Comparison of ENCODE assay signal across 8 cellular contexts in the genomic region with DNA sequence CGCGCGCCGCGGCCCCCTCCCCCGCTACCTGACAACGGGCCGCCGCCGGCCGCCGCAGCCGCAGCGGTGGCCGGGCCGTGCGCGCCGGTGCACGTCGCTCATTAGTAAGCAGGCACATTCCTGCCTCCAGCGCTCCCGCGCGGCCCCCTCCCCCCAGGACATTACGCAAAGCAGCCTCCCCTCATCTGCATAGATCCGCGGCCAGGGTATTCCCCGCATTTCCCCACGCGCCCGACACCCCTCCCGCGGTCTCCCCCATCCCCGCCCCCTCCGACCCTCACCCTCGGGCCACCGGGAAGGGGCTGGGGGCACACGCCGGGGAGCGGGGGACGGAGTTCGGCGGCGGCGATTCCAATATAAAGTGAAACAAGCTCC. TPM values are rescaled to one million over a fixed set of nuclear protein-coding genes. Genes with fewer than 3 reads are reported as not detected.
DNase-seq lines count a peak whose midpoint lies in the region; ATAC-seq and TF ChIP-seq lines count a peak whose summit lies in the region.

A gene with protein sequence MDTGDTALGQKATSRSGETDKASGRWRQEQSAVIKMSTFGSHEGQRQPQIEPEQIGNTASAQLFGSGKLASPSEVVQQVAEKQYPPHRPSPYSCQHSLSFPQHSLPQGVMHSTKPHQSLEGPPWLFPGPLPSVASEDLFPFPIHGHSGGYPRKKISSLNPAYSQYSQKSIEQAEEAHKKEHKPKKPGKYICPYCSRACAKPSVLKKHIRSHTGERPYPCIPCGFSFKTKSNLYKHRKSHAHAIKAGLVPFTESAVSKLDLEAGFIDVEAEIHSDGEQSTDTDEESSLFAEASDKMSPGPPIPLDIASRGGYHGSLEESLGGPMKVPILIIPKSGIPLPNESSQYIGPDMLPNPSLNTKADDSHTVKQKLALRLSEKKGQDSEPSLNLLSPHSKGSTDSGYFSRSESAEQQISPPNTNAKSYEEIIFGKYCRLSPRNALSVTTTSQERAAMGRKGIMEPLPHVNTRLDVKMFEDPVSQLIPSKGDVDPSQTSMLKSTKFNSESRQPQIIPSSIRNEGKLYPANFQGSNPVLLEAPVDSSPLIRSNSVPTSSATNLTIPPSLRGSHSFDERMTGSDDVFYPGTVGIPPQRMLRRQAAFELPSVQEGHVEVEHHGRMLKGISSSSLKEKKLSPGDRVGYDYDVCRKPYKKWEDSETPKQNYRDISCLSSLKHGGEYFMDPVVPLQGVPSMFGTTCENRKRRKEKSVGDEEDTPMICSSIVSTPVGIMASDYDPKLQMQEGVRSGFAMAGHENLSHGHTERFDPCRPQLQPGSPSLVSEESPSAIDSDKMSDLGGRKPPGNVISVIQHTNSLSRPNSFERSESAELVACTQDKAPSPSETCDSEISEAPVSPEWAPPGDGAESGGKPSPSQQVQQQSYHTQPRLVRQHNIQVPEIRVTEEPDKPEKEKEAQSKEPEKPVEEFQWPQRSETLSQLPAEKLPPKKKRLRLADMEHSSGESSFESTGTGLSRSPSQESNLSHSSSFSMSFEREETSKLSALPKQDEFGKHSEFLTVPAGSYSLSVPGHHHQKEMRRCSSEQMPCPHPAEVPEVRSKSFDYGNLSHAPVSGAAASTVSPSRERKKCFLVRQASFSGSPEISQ (N-terminal part only) (minus strand): TSS at position 106 of the 375 bp plus-strand sequence. CDS start 170,438 bp downstream, outside the sequence.

- peaks cover 61% of the 10 kb centered on the region for H3K4me1 Mint-ChIP-seq in activated naive CD8-positive, alpha-beta T cell treated with anti-CD3 and anti-CD28 coated beads, Interleukin-2, amount 50 U/mL, for 24 hours

- TF ChIP-seq POLR2A in heart left ventricle (IDR thresholded peaks at IDR 0.05): no peak

- peak; percentile 24 for ATAC-seq in GM19467 (IDR thresholded peaks at IDR 0.05; ENCODE audit: unreplicated experiment)
- ATAC-seq in activated naive CD8-positive, alpha-beta T cell treated with anti-CD3 and anti-CD28 coated beads, Interleukin-2, amount 50 U/mL, for 24 hours: peak; percentile 37
- ATAC-seq in heart left ventricle: peak; percentile 16 to 57 (median 52)

- H3K27me3 Mint-ChIP-seq in activated naive CD8-positive, alpha-beta T cell treated with anti-CD3 and anti-CD28 coated beads, Interleukin-2, amount 50 U/mL, for 24 hours: peaks cover 3% of the 10 kb centered on the region

- DNase-seq in T-helper 1 cell (peak; percentile 82 to 84 (median 84)), heart left ventricle (peak; percentile 90 to 93 (median 91)), posterior vena cava (ENCODE audit: low spot score) (peak; percentile 96), ureter (ENCODE audit: low spot score) (peak; percentile 93)
- peak; percentile 92 for DNase-seq in activated naive CD8-positive, alpha-beta T cell treated with anti-CD3 and anti-CD28 coated beads, Interleukin-2, amount 50 U/mL, for 24 hours

- H3K4me3 ChIP-seq in HUES64 (ENCODE audit: low read length) (peak within 1 kb of the TSS; percentile 78), heart left ventricle (peak within 1 kb of the TSS; percentile 72 to 99 (median 93))

- no peak for TF ChIP-seq CTCF in C4-2B (conservative IDR thresholded peaks at IDR 0.05)
- TF ChIP-seq CTCF in heart left ventricle (IDR thresholded peaks at IDR 0.05): no peak

- H3K36me3 Mint-ChIP-seq in activated naive CD8-positive, alpha-beta T cell treated with anti-CD3 and anti-CD28 coated beads, Interleukin-2, amount 50 U/mL, for 24 hours (ENCODE audit: low read depth): peaks cover 7% of the 10 kb centered on the region

- peak within 1 kb of the TSS; percentile 97 for H3K4me3 Mint-ChIP-seq in activated naive CD8-positive, alpha-beta T cell treated with anti-CD3 and anti-CD28 coated beads, Interleukin-2, amount 50 U/mL, for 24 hours

- H3K9me3 ChIP-seq in HUES64 (ENCODE audit: insufficient read depth, low read depth, low read length) (no peaks in the 10 kb centered on the region), heart left ventricle (no peaks in the 10 kb centered on the region)

- peak within 1 kb of the TSS; percentile 93 for H3K9ac ChIP-seq in HUES64 (ENCODE audit: low read depth, low read length)

- H3K27me3 ChIP-seq in HUES64 (ENCODE audit: insufficient read depth, low read length) (peaks cover 9% of the 10 kb centered on the region; the same call in 1 of the 2 replicates), heart left ventricle (no peaks in the 10 kb centered on the region)

- H3K36me3 ChIP-seq in HUES64 (ENCODE audit: insufficient read depth, low read length): no peaks in the 10 kb centered on the region
- no peaks in the 10 kb centered on the region for H3K36me3 ChIP-seq in heart left ventricle

- intact Hi-C loops in heart left ventricle (cut with DNase I): loop anchor here (2.0 to 10.0 kb wide), 17 partner anchors 18 to 277 kb away; partner anchors contain the start of gene AIG1 (in 1 of the 10)
- intact Hi-C loops in posterior vena cava (cut with DNase I): loop anchor here (5.0 to 10.0 kb wide), 4 partner anchors 60 to 253 kb away; no protein-coding TSS in a partner anchor

- H3K4me1 ChIP-seq in HUES64 (ENCODE audit: insufficient read depth, low read length): peaks cover 23% of the 10 kb centered on the region
- peaks cover 0 to 55% (median 17%) of the 10 kb centered on the region in 12 donors for H3K4me1 ChIP-seq in heart left ventricle

- H3K27ac ChIP-seq in C4-2B: peak within 1 kb of the TSS; percentile 88
- H3K27ac ChIP-seq in HUES64 (ENCODE audit: low read depth, low read length): peak within 1 kb of the TSS; percentile 96
- peak within 1 kb of the TSS; percentile 94 to 100 (median 99) for H3K27ac ChIP-seq in heart left ventricle

- WGBS in HUES64: under 1% methylated on average over 46 of the region's 46 CpGs
- WGBS in heart left ventricle, 4 donors: 0 to 10% (median 1%) methylated on average over 2 to 46 of the region's 46 CpGs

- peak within 1 kb of the TSS; percentile 100 for H3K27ac Mint-ChIP-seq in activated naive CD8-positive, alpha-beta T cell treated with anti-CD3 and anti-CD28 coated beads, Interleukin-2, amount 50 U/mL, for 24 hours

- no peaks in the 10 kb centered on the region for H3K9me3 Mint-ChIP-seq in activated naive CD8-positive, alpha-beta T cell treated with anti-CD3 and anti-CD28 coated beads, Interleukin-2, amount 50 U/mL, for 24 hours

RNA-seq across cellular contexts. Expression of the gene that starts here (rescaled TPM):
- 2.8 TPM for polyA plus RNA-seq in HUES64 (2013, experiment 1 of 2)
- 2.8 TPM for polyA plus RNA-seq in HUES64 (2013, experiment 2 of 2)
- 10 to 100 TPM; 11.6 to 31.2 (median 20.6) TPM for total RNA-seq in heart left ventricle
- polyA plus RNA-seq in heart left ventricle: 1 to 10 TPM; 2.7 to 6.3 TPM
- 10 to 100 TPM; 28.4 to 30.8 TPM for total RNA-seq in posterior vena cava
- total RNA-seq in ureter: 29.0 TPM

Comparison
In these comparisons a context has a peak if more than half of its experiments do, and no peak if none do; other contexts are left out.
1. Peak in every context shown above with its lines: DNase-seq, ATAC-seq, H3K4me3 ChIP-seq and H3K27ac ChIP-seq.